In genomic region chr1:160205974-160206369, GRCh38 we compare ENCODE assay signal across 8 cellular contexts. TPM values are rescaled to one million over a fixed set of nuclear protein-coding genes. Genes with fewer than 3 reads are reported as not detected.
DNase-seq lines count a peak whose midpoint lies in the region; ATAC-seq and TF ChIP-seq lines count a peak whose summit lies in the region.

No MANE protein-coding gene starts in this region.

- peak overlapping the region; percentile 77 to 99 (median 98) for H3K27ac Mint-ChIP-seq in brain

- peak; percentile 43 for ATAC-seq in HG03103 (IDR thresholded peaks at IDR 0.05; ENCODE audit: low read depth, unreplicated experiment)
- ATAC-seq in HG03342 (IDR thresholded peaks at IDR 0.05; ENCODE audit: unreplicated experiment), result no peak

- peak overlapping the region; percentile 82 to 89 (median 85) for H3K4me3 Mint-ChIP-seq in brain

- peaks cover 75% of the 10 kb centered on the region for H3K4me1 Mint-ChIP-seq in brain

- peaks cover 43% of the 10 kb centered on the region for H3K4me1 ChIP-seq in DOHH2 (ENCODE audit: control insufficient read depth, low read length)

- H3K27me3 Mint-ChIP-seq in brain, result peaks cover 6% of the 10 kb centered on the region

- TF ChIP-seq CTCF in DOHH2 (IDR thresholded peaks at IDR 0.05; ENCODE audit: low read depth, low read length, poor library complexity, severe bottlenecking) (no peak), brain (conservative IDR thresholded peaks at IDR 0.05) (no peak), kidney epithelial cell (IDR thresholded peaks at IDR 0.05; ENCODE audit: insufficient read depth, low read length, poor library complexity, severe bottlenecking) (no peak)

- peaks cover 57% of the 10 kb centered on the region for H3K79me2 ChIP-seq in DOHH2 (ENCODE audit: control insufficient read depth, low read length)

- H3K4me3 ChIP-seq in DOHH2 (ENCODE audit: low read length), result peak overlapping the region; percentile 97
- H3K4me3 ChIP-seq in kidney epithelial cell (ENCODE audit: low read depth, low read length), result peak overlapping the region; percentile 88

- no peaks in the 10 kb centered on the region for H3K9me3 ChIP-seq in DOHH2 (ENCODE audit: control insufficient read depth, insufficient read depth, low read length)

- no peaks in the 10 kb centered on the region for H3K36me3 Mint-ChIP-seq in brain

- H4K20me1 ChIP-seq in DOHH2 (ENCODE audit: control insufficient read depth, insufficient read depth, low read depth, low read length), result no peaks in the 10 kb centered on the region; the same call in 1 of the 2 replicates

- H3K27me3 ChIP-seq in DOHH2 (ENCODE audit: control insufficient read depth, low read length) (no peaks in the 10 kb centered on the region), kidney epithelial cell (ENCODE audit: control insufficient read depth, insufficient read depth, low read length) (no peaks in the 10 kb centered on the region)

- peaks cover 10% of the 10 kb centered on the region for H3F3A ChIP-seq in DOHH2 (ENCODE audit: control insufficient read depth, insufficient read depth)

- H3K36me3 ChIP-seq in DOHH2 (ENCODE audit: control insufficient read depth, low read length), result peaks cover 56% of the 10 kb centered on the region
- peaks cover 3% of the 10 kb centered on the region for H3K36me3 ChIP-seq in kidney epithelial cell (ENCODE audit: control insufficient read depth, insufficient read depth, low read length)

- DNase-seq in T-helper 2 cell (peak in 4 of 5 experiments; percentile 27 to 76 (median 38)), kidney epithelial cell (ENCODE audit: low read depth) (peak; percentile 18), MV-4-11 (lab: John Stamatoyannopoulos, UW) (no peak)
- peak; percentile 27 to 28 for DNase-seq in stimulated activated CD4-positive, alpha-beta T cell treated with anti-CD3 and anti-CD28 coated beads, Interleukin-15, amount 100 ng/mL, for 48 hours (ENCODE audit: low read depth in 2 of 2)

- no peaks in the 10 kb centered on the region for H3K9me3 Mint-ChIP-seq in brain

- H3K4me2 ChIP-seq in DOHH2 (ENCODE audit: low read length), result peak overlapping the region; percentile 93

- peak overlapping the region; percentile 100 for H3K27ac ChIP-seq in DOHH2 (ENCODE audit: low read depth, low read length)

- H3K9me2 ChIP-seq in DOHH2 (replicated peaks; ENCODE audit: control insufficient read depth, low read length), result no peaks in the 10 kb centered on the region

RNA-seq across cellular contexts. Expression of gene PEA15, which starts 0.8 kb away (rescaled TPM):
- 772 TPM for polyA plus RNA-seq in brain (ENCODE audit: insufficient read depth, low read depth, low replicate concordance)
- total RNA-seq in kidney epithelial cell, result 139 and 147 TPM in 2 replicates

RNA-seq across cellular contexts. Expression of gene CASQ1, which starts 15.6 kb away (rescaled TPM):
- 4.6 TPM for polyA plus RNA-seq in brain (ENCODE audit: insufficient read depth, low read depth, low replicate concordance)
- not detected in 2 replicates for total RNA-seq in kidney epithelial cell

RNA-seq across cellular contexts. Expression of gene ATP1A4, which starts 54.6 kb away (rescaled TPM):
- polyA plus RNA-seq in brain (ENCODE audit: insufficient read depth, low read depth, low replicate concordance), result not detected
- not detected in 2 replicates for total RNA-seq in kidney epithelial cell

RNA-seq across cellular contexts. Expression of gene DCAF8, which starts 56.4 kb away (rescaled TPM):
- 55.2 TPM for polyA plus RNA-seq in brain (ENCODE audit: insufficient read depth, low read depth, low replicate concordance)
- total RNA-seq in kidney epithelial cell, result 60.5 and 69.4 TPM in 2 replicates
